1 cellular context compared by ENCODE assay signal in the genomic region with DNA sequence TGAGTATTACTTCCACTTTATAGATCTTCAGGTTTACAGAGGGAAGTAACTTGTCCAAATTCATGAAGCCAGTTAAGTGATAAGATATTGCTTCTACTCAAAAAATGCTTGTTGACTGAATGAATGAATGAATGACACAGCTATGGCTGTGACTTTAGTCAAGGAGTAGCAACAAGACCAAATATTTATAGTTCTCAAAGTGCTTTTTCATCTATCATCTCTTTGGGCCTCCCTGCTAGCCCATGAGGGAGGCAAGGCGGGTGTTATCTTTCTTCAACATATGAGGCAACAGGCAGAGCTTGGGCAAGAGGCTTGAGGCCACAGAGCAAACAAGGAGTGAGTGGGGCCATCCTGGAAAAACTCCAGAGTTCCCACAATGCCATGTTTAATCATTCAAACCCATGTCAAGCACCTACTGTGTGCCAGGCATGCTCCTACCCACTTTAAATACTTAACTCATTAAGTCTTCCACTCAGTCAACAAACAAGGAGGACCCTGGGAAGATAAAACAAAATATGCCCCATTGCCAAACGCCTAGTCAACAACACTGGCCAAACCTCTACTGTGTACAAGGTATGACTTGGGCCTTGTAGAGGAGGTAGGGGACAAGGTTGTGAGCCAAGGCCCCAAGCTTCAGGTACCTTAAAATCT.
A peak's percentile ranks its signal among the peaks of the same experiment; 100 is the strongest.
TF ChIP-seq lines count a peak whose summit lies in the region.

No MANE protein-coding gene starts in this region.

TF ChIP-seq in HepG2, 621 proteins besides CTCF, POLR2A, EP300 and RAD21 (continues in another document):
- TF ChIP-seq KLF16 (CRISPR knock-in tag; IDR thresholded peaks at IDR 0.05) (peak in 1 of 2 experiments; percentile 99; a peak in 2 of 4 replicates), GLI4 (CRISPR knock-in tag; IDR thresholded peaks at IDR 0.05; ENCODE audit: borderline replicate concordance) (peak; percentile 27; the same call in 1 of the 2 replicates), ZSCAN31 (CRISPR knock-in tag; IDR thresholded peaks at IDR 0.05; ENCODE audit: low read depth) (0 out of 2 replicates have a peak, but pooled peaks have one; percentile 82), ZNF143 (CRISPR knock-in tag; IDR thresholded peaks at IDR 0.05) (peak; percentile 89), ZFY (CRISPR knock-in tag; IDR thresholded peaks at IDR 0.05) (peak; percentile 80), THAP11 (CRISPR knock-in tag; IDR thresholded peaks at IDR 0.05) (peak; percentile 86), IKZF4 (CRISPR knock-in tag; IDR thresholded peaks at IDR 0.05; ENCODE audit: borderline replicate concordance, low read depth, not compliant biosample characterization) (no peak), HNRNPH1 (optimal IDR thresholded peaks at IDR 0.05; ENCODE audit: low read depth, low read length) (no peak), ZBTB8A (CRISPR knock-in tag; IDR thresholded peaks at IDR 0.05; ENCODE audit: borderline replicate concordance, low read depth) (peak; percentile 68; the same call in 1 of the 2 replicates), SIX4 (CRISPR knock-in tag; IDR thresholded peaks at IDR 0.05) (peak; percentile 95), CCDC6 (CRISPR knock-in tag; IDR thresholded peaks at IDR 0.05) (peak; percentile 97), CBFB (CRISPR knock-in tag; IDR thresholded peaks at IDR 0.05) (peak; percentile 94), ZNF709 (CRISPR knock-in tag; IDR thresholded peaks at IDR 0.05) (peak; percentile 81), MIER2 (CRISPR knock-in tag; IDR thresholded peaks at IDR 0.05) (peak; percentile 49), HDAC6 (IDR thresholded peaks at IDR 0.05; ENCODE audit: low read depth, low read length) (no peak), ZNF30 (CRISPR knock-in tag; IDR thresholded peaks at IDR 0.05) (0 out of 2 replicates have a peak, but pooled peaks have one; percentile 11), ZNF263 (CRISPR knock-in tag; IDR thresholded peaks at IDR 0.05) (peak; percentile 51; the same call in 1 of the 2 replicates), ZNF235 (CRISPR knock-in tag; IDR thresholded peaks at IDR 0.05; ENCODE audit: borderline replicate concordance) (no peak), ZNF563 (CRISPR knock-in tag; IDR thresholded peaks at IDR 0.05) (peak; percentile 31; the same call in 1 of the 2 replicates), PTBP1 (IDR thresholded peaks at IDR 0.05; ENCODE audit: low read depth, low read length, poor library complexity, severe bottlenecking) (no peak), ZNF674 (CRISPR knock-in tag; IDR thresholded peaks at IDR 0.05; ENCODE audit: low read depth) (no peak), ZNF558 (CRISPR knock-in tag; IDR thresholded peaks at IDR 0.05; ENCODE audit: borderline replicate concordance) (0 out of 2 replicates have a peak, but pooled peaks have one; percentile 10), SRSF1 (optimal IDR thresholded peaks at IDR 0.05; ENCODE audit: low read depth, low read length) (no peak), HHEX (CRISPR knock-in tag; IDR thresholded peaks at IDR 0.05) (peak; percentile 74), ZNF552 (CRISPR knock-in tag; IDR thresholded peaks at IDR 0.05; ENCODE audit: borderline replicate concordance) (peak; percentile 45; the same call in 1 of the 2 replicates), ZIK1 (CRISPR knock-in tag; IDR thresholded peaks at IDR 0.05; ENCODE audit: borderline replicate concordance, low read depth) (0 out of 2 replicates have a peak, but pooled peaks have one; percentile 9), CBX2 (IDR thresholded peaks at IDR 0.05; ENCODE audit: low read depth, low read length) (no peak), CBX2 (CRISPR knock-in tag; IDR thresholded peaks at IDR 0.05; ENCODE audit: low read depth) (no peak)
- TF ChIP-seq, protein P1, sequence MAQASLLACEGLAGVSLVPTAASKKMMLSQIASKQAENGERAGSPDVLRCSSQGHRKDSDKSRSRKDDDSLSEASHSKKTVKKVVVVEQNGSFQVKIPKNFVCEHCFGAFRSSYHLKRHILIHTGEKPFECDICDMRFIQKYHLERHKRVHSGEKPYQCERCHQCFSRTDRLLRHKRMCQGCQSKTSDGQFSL (CRISPR knock-in tag; IDR thresholded peaks at IDR 0.05): peak; percentile 83; the same call in 1 of the 2 replicates
- TF ChIP-seq, protein P2, sequence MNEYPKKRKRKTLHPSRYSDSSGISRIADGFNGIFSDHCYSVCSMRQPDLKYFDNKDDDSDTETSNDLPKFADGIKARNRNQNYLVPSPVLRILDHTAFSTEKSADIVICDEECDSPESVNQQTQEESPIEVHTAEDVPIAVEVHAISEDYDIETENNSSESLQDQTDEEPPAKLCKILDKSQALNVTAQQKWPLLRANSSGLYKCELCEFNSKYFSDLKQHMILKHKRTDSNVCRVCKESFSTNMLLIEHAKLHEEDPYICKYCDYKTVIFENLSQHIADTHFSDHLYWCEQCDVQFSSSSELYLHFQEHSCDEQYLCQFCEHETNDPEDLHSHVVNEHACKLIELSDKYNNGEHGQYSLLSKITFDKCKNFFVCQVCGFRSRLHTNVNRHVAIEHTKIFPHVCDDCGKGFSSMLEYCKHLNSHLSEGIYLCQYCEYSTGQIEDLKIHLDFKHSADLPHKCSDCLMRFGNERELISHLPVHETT (CRISPR knock-in tag; conservative IDR thresholded peaks at IDR 0.05): no peak; the same call in none of the 2 replicates
- TF ChIP-seq, protein P3, sequence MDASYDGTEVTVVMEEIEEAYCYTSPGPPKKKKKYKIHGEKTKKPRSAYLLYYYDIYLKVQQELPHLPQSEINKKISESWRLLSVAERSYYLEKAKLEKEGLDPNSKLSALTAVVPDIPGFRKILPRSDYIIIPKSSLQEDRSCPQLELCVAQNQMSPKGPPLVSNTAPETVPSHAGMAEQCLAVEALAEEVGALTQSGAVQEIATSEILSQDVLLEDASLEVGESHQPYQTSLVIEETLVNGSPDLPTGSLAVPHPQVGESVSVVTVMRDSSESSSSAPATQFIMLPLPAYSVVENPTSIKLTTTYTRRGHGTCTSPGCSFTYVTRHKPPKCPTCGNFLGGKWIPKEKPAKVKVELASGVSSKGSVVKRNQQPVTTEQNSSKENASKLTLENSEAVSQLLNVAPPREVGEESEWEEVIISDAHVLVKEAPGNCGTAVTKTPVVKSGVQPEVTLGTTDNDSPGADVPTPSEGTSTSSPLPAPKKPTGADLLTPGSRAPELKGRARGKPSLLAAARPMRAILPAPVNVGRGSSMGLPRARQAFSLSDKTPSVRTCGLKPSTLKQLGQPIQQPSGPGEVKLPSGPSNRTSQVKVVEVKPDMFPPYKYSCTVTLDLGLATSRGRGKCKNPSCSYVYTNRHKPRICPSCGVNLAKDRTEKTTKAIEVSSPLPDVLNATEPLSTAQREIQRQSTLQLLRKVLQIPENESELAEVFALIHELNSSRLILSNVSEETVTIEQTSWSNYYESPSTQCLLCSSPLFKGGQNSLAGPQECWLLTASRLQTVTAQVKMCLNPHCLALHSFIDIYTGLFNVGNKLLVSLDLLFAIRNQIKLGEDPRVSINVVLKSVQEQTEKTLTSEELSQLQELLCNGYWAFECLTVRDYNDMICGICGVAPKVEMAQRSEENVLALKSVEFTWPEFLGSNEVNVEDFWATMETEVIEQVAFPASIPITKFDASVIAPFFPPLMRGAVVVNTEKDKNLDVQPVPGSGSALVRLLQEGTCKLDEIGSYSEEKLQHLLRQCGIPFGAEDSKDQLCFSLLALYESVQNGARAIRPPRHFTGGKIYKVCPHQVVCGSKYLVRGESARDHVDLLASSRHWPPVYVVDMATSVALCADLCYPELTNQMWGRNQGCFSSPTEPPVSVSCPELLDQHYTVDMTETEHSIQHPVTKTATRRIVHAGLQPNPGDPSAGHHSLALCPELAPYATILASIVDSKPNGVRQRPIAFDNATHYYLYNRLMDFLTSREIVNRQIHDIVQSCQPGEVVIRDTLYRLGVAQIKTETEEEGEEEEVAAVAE (CRISPR knock-in tag; IDR thresholded peaks at IDR 0.05; ENCODE audit: borderline replicate concordance): peak; percentile 94
- TF ChIP-seq, protein P4, sequence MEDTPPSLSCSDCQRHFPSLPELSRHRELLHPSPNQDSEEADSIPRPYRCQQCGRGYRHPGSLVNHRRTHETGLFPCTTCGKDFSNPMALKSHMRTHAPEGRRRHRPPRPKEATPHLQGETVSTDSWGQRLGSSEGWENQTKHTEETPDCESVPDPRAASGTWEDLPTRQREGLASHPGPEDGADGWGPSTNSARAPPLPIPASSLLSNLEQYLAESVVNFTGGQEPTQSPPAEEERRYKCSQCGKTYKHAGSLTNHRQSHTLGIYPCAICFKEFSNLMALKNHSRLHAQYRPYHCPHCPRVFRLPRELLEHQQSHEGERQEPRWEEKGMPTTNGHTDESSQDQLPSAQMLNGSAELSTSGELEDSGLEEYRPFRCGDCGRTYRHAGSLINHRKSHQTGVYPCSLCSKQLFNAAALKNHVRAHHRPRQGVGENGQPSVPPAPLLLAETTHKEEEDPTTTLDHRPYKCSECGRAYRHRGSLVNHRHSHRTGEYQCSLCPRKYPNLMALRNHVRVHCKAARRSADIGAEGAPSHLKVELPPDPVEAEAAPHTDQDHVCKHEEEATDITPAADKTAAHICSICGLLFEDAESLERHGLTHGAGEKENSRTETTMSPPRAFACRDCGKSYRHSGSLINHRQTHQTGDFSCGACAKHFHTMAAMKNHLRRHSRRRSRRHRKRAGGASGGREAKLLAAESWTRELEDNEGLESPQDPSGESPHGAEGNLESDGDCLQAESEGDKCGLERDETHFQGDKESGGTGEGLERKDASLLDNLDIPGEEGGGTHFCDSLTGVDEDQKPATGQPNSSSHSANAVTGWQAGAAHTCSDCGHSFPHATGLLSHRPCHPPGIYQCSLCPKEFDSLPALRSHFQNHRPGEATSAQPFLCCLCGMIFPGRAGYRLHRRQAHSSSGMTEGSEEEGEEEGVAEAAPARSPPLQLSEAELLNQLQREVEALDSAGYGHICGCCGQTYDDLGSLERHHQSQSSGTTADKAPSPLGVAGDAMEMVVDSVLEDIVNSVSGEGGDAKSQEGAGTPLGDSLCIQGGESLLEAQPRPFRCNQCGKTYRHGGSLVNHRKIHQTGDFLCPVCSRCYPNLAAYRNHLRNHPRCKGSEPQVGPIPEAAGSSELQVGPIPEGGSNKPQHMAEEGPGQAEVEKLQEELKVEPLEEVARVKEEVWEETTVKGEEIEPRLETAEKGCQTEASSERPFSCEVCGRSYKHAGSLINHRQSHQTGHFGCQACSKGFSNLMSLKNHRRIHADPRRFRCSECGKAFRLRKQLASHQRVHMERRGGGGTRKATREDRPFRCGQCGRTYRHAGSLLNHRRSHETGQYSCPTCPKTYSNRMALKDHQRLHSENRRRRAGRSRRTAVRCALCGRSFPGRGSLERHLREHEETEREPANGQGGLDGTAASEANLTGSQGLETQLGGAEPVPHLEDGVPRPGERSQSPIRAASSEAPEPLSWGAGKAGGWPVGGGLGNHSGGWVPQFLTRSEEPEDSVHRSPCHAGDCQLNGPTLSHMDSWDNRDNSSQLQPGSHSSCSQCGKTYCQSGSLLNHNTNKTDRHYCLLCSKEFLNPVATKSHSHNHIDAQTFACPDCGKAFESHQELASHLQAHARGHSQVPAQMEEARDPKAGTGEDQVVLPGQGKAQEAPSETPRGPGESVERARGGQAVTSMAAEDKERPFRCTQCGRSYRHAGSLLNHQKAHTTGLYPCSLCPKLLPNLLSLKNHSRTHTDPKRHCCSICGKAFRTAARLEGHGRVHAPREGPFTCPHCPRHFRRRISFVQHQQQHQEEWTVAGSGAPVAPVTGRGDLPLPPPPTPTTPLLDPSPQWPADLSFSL (CRISPR knock-in tag; IDR thresholded peaks at IDR 0.05): peak; percentile 54; the same call in 1 of the 2 replicates
- TF ChIP-seq, protein P5, sequence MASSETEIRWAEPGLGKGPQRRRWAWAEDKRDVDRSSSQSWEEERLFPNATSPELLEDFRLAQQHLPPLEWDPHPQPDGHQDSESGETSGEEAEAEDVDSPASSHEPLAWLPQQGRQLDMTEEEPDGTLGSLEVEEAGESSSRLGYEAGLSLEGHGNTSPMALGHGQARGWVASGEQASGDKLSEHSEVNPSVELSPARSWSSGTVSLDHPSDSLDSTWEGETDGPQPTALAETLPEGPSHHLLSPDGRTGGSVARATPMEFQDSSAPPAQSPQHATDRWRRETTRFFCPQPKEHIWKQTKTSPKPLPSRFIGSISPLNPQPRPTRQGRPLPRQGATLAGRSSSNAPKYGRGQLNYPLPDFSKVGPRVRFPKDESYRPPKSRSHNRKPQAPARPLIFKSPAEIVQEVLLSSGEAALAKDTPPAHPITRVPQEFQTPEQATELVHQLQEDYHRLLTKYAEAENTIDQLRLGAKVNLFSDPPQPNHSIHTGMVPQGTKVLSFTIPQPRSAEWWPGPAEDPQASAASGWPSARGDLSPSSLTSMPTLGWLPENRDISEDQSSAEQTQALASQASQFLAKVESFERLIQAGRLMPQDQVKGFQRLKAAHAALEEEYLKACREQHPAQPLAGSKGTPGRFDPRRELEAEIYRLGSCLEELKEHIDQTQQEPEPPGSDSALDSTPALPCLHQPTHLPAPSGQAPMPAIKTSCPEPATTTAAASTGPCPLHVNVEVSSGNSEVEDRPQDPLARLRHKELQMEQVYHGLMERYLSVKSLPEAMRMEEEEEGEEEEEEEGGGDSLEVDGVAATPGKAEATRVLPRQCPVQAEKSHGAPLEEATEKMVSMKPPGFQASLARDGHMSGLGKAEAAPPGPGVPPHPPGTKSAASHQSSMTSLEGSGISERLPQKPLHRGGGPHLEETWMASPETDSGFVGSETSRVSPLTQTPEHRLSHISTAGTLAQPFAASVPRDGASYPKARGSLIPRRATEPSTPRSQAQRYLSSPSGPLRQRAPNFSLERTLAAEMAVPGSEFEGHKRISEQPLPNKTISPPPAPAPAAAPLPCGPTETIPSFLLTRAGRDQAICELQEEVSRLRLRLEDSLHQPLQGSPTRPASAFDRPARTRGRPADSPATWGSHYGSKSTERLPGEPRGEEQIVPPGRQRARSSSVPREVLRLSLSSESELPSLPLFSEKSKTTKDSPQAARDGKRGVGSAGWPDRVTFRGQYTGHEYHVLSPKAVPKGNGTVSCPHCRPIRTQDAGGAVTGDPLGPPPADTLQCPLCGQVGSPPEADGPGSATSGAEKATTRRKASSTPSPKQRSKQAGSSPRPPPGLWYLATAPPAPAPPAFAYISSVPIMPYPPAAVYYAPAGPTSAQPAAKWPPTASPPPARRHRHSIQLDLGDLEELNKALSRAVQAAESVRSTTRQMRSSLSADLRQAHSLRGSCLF (CRISPR knock-in tag; IDR thresholded peaks at IDR 0.05; ENCODE audit: borderline replicate concordance): no peak
- TF ChIP-seq, protein P6, sequence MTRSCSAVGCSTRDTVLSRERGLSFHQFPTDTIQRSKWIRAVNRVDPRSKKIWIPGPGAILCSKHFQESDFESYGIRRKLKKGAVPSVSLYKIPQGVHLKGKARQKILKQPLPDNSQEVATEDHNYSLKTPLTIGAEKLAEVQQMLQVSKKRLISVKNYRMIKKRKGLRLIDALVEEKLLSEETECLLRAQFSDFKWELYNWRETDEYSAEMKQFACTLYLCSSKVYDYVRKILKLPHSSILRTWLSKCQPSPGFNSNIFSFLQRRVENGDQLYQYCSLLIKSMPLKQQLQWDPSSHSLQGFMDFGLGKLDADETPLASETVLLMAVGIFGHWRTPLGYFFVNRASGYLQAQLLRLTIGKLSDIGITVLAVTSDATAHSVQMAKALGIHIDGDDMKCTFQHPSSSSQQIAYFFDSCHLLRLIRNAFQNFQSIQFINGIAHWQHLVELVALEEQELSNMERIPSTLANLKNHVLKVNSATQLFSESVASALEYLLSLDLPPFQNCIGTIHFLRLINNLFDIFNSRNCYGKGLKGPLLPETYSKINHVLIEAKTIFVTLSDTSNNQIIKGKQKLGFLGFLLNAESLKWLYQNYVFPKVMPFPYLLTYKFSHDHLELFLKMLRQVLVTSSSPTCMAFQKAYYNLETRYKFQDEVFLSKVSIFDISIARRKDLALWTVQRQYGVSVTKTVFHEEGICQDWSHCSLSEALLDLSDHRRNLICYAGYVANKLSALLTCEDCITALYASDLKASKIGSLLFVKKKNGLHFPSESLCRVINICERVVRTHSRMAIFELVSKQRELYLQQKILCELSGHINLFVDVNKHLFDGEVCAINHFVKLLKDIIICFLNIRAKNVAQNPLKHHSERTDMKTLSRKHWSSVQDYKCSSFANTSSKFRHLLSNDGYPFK (CRISPR knock-in tag; IDR thresholded peaks at IDR 0.05; ENCODE audit: borderline replicate concordance): no peak
- TF ChIP-seq, protein P7, sequence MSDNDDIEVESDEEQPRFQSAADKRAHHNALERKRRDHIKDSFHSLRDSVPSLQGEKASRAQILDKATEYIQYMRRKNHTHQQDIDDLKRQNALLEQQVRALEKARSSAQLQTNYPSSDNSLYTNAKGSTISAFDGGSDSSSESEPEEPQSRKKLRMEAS (IDR thresholded peaks at IDR 0.05): peak; percentile 89
